Comparison of ENCODE assay signal across 1 cellular context in the genomic region with DNA sequence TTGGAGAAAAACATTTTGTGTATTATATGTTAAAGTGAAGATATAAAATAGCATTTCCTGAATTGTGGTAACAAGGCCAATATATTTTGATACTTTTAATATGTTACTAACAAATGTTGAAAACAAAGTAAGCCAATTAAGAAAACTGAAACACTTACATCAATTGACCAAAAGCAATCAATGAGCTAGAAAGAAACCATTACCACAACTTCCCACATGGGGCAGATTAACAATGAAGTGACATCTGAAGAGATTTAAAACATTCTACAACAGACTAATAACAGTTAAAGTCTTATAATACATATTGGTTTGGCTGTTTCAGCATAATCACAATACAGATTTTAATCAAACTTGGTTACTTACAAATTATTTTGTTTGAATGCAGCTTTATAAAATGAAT.
TF ChIP-seq lines count a peak whose summit lies in the region.

No MANE protein-coding gene starts in this region.

TF ChIP-seq in WTC11, 78 proteins besides CTCF, POLR2A, EP300 and RAD21 (continued from another document):
- TF ChIP-seq, protein P1, sequence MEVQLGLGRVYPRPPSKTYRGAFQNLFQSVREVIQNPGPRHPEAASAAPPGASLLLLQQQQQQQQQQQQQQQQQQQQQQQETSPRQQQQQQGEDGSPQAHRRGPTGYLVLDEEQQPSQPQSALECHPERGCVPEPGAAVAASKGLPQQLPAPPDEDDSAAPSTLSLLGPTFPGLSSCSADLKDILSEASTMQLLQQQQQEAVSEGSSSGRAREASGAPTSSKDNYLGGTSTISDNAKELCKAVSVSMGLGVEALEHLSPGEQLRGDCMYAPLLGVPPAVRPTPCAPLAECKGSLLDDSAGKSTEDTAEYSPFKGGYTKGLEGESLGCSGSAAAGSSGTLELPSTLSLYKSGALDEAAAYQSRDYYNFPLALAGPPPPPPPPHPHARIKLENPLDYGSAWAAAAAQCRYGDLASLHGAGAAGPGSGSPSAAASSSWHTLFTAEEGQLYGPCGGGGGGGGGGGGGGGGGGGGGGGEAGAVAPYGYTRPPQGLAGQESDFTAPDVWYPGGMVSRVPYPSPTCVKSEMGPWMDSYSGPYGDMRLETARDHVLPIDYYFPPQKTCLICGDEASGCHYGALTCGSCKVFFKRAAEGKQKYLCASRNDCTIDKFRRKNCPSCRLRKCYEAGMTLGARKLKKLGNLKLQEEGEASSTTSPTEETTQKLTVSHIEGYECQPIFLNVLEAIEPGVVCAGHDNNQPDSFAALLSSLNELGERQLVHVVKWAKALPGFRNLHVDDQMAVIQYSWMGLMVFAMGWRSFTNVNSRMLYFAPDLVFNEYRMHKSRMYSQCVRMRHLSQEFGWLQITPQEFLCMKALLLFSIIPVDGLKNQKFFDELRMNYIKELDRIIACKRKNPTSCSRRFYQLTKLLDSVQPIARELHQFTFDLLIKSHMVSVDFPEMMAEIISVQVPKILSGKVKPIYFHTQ (CRISPR knock-in tag; IDR thresholded peaks at IDR 0.05) = no peak
- TF ChIP-seq SOX15 (CRISPR knock-in tag; IDR thresholded peaks at IDR 0.05) (no peak), SP1 (CRISPR knock-in tag; conservative IDR thresholded peaks at IDR 0.05) (no peak), ESRRA (CRISPR knock-in tag; IDR thresholded peaks at IDR 0.05; ENCODE audit: borderline replicate concordance) (no peak), ZNF396 (CRISPR knock-in tag; IDR thresholded peaks at IDR 0.05; ENCODE audit: borderline replicate concordance) (no peak)
- TF ChIP-seq, protein P2, sequence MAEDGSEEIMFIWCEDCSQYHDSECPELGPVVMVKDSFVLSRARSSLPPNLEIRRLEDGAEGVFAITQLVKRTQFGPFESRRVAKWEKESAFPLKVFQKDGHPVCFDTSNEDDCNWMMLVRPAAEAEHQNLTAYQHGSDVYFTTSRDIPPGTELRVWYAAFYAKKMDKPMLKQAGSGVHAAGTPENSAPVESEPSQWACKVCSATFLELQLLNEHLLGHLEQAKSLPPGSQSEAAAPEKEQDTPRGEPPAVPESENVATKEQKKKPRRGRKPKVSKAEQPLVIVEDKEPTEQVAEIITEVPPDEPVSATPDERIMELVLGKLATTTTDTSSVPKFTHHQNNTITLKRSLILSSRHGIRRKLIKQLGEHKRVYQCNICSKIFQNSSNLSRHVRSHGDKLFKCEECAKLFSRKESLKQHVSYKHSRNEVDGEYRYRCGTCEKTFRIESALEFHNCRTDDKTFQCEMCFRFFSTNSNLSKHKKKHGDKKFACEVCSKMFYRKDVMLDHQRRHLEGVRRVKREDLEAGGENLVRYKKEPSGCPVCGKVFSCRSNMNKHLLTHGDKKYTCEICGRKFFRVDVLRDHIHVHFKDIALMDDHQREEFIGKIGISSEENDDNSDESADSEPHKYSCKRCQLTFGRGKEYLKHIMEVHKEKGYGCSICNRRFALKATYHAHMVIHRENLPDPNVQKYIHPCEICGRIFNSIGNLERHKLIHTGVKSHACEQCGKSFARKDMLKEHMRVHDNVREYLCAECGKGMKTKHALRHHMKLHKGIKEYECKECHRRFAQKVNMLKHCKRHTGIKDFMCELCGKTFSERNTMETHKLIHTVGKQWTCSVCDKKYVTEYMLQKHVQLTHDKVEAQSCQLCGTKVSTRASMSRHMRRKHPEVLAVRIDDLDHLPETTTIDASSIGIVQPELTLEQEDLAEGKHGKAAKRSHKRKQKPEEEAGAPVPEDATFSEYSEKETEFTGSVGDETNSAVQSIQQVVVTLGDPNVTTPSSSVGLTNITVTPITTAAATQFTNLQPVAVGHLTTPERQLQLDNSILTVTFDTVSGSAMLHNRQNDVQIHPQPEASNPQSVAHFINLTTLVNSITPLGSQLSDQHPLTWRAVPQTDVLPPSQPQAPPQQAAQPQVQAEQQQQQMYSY (CRISPR knock-in tag; IDR thresholded peaks at IDR 0.05) = no peak
- TF ChIP-seq, protein P3, sequence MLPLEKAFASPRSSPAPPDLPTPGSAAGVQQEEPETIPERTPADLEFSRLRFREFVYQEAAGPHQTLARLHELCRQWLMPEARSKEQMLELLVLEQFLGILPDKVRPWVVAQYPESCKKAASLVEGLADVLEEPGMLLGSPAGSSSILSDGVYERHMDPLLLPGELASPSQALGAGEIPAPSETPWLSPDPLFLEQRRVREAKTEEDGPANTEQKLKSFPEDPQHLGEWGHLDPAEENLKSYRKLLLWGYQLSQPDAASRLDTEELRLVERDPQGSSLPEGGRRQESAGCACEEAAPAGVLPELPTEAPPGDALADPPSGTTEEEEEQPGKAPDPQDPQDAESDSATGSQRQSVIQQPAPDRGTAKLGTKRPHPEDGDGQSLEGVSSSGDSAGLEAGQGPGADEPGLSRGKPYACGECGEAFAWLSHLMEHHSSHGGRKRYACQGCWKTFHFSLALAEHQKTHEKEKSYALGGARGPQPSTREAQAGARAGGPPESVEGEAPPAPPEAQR (CRISPR knock-in tag; IDR thresholded peaks at IDR 0.05) = no peak
- TF ChIP-seq, protein P4, sequence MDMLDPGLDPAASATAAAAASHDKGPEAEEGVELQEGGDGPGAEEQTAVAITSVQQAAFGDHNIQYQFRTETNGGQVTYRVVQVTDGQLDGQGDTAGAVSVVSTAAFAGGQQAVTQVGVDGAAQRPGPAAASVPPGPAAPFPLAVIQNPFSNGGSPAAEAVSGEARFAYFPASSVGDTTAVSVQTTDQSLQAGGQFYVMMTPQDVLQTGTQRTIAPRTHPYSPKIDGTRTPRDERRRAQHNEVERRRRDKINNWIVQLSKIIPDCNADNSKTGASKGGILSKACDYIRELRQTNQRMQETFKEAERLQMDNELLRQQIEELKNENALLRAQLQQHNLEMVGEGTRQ (CRISPR knock-in tag; IDR thresholded peaks at IDR 0.05) = no peak
TF ChIP-seq in WTC11: peak in this region for 0.
